Comparison of ENCODE assay signal across 10 cellular contexts in the genomic region with DNA sequence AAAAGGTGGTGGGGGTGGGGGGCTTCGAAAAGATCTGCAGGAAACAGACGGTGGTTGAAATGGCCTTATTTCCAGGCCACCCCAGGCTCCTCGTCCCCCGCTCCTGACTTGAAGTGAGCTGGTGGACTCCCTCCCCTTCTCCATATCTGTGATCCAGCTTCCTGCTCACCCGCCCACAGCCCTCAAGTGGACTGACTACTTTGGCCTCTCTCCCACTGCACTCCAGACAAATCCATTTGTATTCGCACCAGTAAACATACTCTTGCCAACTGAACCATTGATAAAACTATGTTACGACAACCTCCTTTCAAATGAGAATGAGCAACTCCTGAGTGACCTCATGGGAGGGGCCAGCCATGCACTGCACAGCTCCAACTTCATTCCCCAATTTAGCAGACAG.
DNase-seq lines count a peak whose midpoint lies in the region; ATAC-seq and TF ChIP-seq lines count a peak whose summit lies in the region.
"Had no signal": no experiment of that assay in that cellular context is flagged by ENCODE, and none has a peak within 500 bp of the region (broad histone marks: within the 10 kb centered on the region; RNA-seq: fewer than 3 reads in every experiment).

No MANE protein-coding gene starts in this region.

- DNase-seq in DMS153 (lab: John Stamatoyannopoulos, UW) (peak; percentile 98), NCI-H748 treated with DMSO at 0.1 percent for 48 hours (lab: John Stamatoyannopoulos, UW) (peak; percentile 68), epithelial cell of proximal tubule (ENCODE audit: low read depth) (peak; percentile 90), mucosa of gallbladder (ENCODE audit: low spot score) (peak; percentile 55), islet precursor cell (no peak), putamen (ENCODE audit: low spot score) (no peak)
- no peak for DNase-seq in activated CD8-positive, alpha-beta memory T cell treated with anti-CD3 and anti-CD28 coated beads, Interleukin-2, amount 50 U/mL, for 4 hours
- DNase-seq: CD8-positive, alpha-beta memory T cell; effector CD8-positive, alpha-beta T cell had no signal

- ATAC-seq in HG02884 (IDR thresholded peaks at IDR 0.05; ENCODE audit: unreplicated experiment): no peak

- no peak overlapping the region for H3K4me3 ChIP-seq in epithelial cell of proximal tubule (ENCODE audit: low read depth, low read length)

- TF ChIP-seq CTCF in epithelial cell of proximal tubule (conservative IDR thresholded peaks at IDR 0.05; ENCODE audit: low read depth, low read length): no peak

Comparison
In these comparisons a context has a peak if more than half of its experiments do, and no peak if none do; other contexts are left out.
1. DNase-seq: peak in DMS153 (single experiment), NCI-H748 treated with DMSO at 0.1 percent for 48 hours (single experiment), epithelial cell of proximal tubule (single experiment) and mucosa of gallbladder (single experiment); none in activated CD8-positive, alpha-beta memory T cell treated with anti-CD3 and anti-CD28 coated beads, Interleukin-2, amount 50 U/mL, for 4 hours (single experiment), islet precursor cell (single experiment) and putamen (single experiment).